Comparison of ENCODE assay signal across 1 cellular context in the genomic region with DNA sequence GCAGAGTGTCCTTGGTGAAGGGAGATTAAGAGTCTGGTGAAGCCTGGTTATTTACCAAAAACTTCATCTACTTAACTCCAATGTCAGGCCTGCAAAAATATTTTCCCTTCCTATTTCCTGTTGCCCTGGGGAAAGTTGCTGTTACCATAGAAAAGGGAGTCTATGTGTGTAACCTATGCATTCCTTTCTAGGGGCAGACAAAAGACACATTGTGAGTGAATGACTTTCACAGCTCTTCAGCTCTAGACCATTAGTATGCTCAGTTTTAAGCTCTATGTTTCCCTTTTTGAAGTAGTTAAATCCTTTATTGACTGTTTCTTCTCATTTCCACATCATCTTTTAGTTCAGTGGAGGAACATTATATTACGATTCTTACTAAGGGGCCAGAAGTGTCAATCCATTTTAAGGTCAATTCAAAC.
TF ChIP-seq lines count a peak whose summit lies in the region.

No MANE protein-coding gene starts in this region.

TF ChIP-seq in GM23338, 12 proteins besides CTCF, POLR2A, EP300 and RAD21:
- TF ChIP-seq ZNF462 (CRISPR knock-in tag; IDR thresholded peaks at IDR 0.05) (no peak), EZH2phosphoT487 (IDR thresholded peaks at IDR 0.05; ENCODE audit: unreplicated experiment) (no peak), EZH2 (IDR thresholded peaks at IDR 0.05; ENCODE audit: low read depth, unreplicated experiment) (no peak), POLR2AphosphoS5 (IDR thresholded peaks at IDR 0.05; ENCODE audit: low read depth) (no peak), ZNF331 (CRISPR knock-in tag; IDR thresholded peaks at IDR 0.05; ENCODE audit: low read depth) (no peak), ZNF114 (CRISPR knock-in tag; IDR thresholded peaks at IDR 0.05) (no peak), REST (IDR thresholded peaks at IDR 0.05; ENCODE audit: unreplicated experiment) (no peak), STAT1 (IDR thresholded peaks at IDR 0.05; ENCODE audit: unreplicated experiment) (no peak), JUNB (IDR thresholded peaks at IDR 0.05; ENCODE audit: unreplicated experiment) (no peak), CREB1 (CRISPR knock-in tag; IDR thresholded peaks at IDR 0.05; ENCODE audit: low read depth) (no peak), ETS1 (IDR thresholded peaks at IDR 0.05) (no peak), NANOG (IDR thresholded peaks at IDR 0.05; ENCODE audit: borderline replicate concordance) (no peak)
